1 cellular context compared by ENCODE assay signal in genomic region chr9:116687074-116687761, GRCh38.
TF ChIP-seq lines count a peak whose summit lies in the region.

Gene TRIM32 (plus strand): TSS chr9:116687305. CDS start chr9:116697743, 10,438 bp downstream.

TF ChIP-seq in WTC11, 78 proteins besides CTCF, POLR2A, EP300 and RAD21 (continued from another document):
- TF ChIP-seq PRDM15 (CRISPR knock-in tag; IDR thresholded peaks at IDR 0.05) (no peak), MLX (CRISPR knock-in tag; IDR thresholded peaks at IDR 0.05) (no peak), SP1 (CRISPR knock-in tag; conservative IDR thresholded peaks at IDR 0.05) (peak; percentile 68), NR3C1 (CRISPR knock-in tag; conservative IDR thresholded peaks at IDR 0.05; ENCODE audit: low read depth) (no peak), ZNF121 (CRISPR knock-in tag; IDR thresholded peaks at IDR 0.05) (0 out of 2 replicates have a peak, but pooled peaks have one; percentile 33), MYBL2 (CRISPR knock-in tag; IDR thresholded peaks at IDR 0.05) (peak; percentile 59; the same call in 1 of the 2 replicates)
